11 cellular contexts compared by ENCODE assay signal in genomic region chr9:31302620-31303418, GRCh38.
DNase-seq lines count a peak whose midpoint lies in the region; ATAC-seq and TF ChIP-seq lines count a peak whose summit lies in the region.
"Had no signal": no experiment of that assay in that cellular context is flagged by ENCODE, and none has a peak within 500 bp of the region (broad histone marks: within the 10 kb centered on the region; RNA-seq: fewer than 3 reads in every experiment).

No MANE protein-coding gene starts in this region.

- in situ Hi-C loops in brain microvascular endothelial cell (cut with HindIII; ENCODE audit: low pct_ligation_motif_present, low sequenced_read_pairs), result no loop called here

- peak; percentile 80 for ATAC-seq in GM18873 (IDR thresholded peaks at IDR 0.05; ENCODE audit: low FRiP score, unreplicated experiment)
- peak; percentile 77 for ATAC-seq in HG02678 (IDR thresholded peaks at IDR 0.05; ENCODE audit: unreplicated experiment)
- ATAC-seq in HG03571 (IDR thresholded peaks at IDR 0.05; ENCODE audit: unreplicated experiment), result peak; percentile 42

- H3K27me3 ChIP-seq in ACC112 (ENCODE audit: insufficient read depth, low read length) (no peaks in the 10 kb centered on the region), brain microvascular endothelial cell (replicated peaks) (no peaks in the 10 kb centered on the region)

- no peak overlapping the region for H3K27ac Mint-ChIP-seq in type B pancreatic cell

- no peaks in the 10 kb centered on the region for H3K36me3 ChIP-seq in ACC112 (ENCODE audit: insufficient read depth, low read length)
- no peaks in the 10 kb centered on the region for H3K36me3 ChIP-seq in brain microvascular endothelial cell (replicated peaks)

- DNase-seq in mesenteric fat pad (ENCODE audit: low spot score), result no peak
- no peak for DNase-seq in anterior cingulate cortex (lab: John Stamatoyannopoulos, UW)
- no peak for DNase-seq in type B pancreatic cell (ENCODE audit: extremely low spot score, unreplicated experiment)
- DNase-seq in brain microvascular endothelial cell, result no peak
- DNase-seq: IMR-90; NK-92 treated with Interleukin-12 subunit alpha and Interleukin-12 subunit beta, amount 100 ng/mL, for 24 hours; posterior cingulate gyrus had no signal

- H3K4me3 Mint-ChIP-seq in type B pancreatic cell, result no peak overlapping the region

- H3K27ac ChIP-seq in ACC112 (ENCODE audit: low read depth, low read length), result no peak overlapping the region
- H3K27ac ChIP-seq in brain microvascular endothelial cell, result no peak overlapping the region

- H3K4me1 ChIP-seq in ACC112 (ENCODE audit: control insufficient read depth, insufficient read depth, low read length, unreplicated experiment), result peaks cover 7% of the 10 kb centered on the region

- TF ChIP-seq CTCF in type B pancreatic cell (conservative IDR thresholded peaks at IDR 0.05) (no peak), brain microvascular endothelial cell (IDR thresholded peaks at IDR 0.05; ENCODE audit: low read depth, low read length, missing control alignments) (no peak)

- no peaks in the 10 kb centered on the region for H3K9me3 Mint-ChIP-seq in type B pancreatic cell

- H3K36me3 Mint-ChIP-seq in type B pancreatic cell, result no peaks in the 10 kb centered on the region

- H2AFZ ChIP-seq in ACC112 (ENCODE audit: low read length, unreplicated experiment), result peak overlapping the region; percentile 39

- peaks cover 7% of the 10 kb centered on the region for H3K4me1 Mint-ChIP-seq in type B pancreatic cell (ENCODE audit: unreplicated experiment)

- no peaks in the 10 kb centered on the region for H3K27me3 Mint-ChIP-seq in type B pancreatic cell

- H3K4me3 ChIP-seq in ACC112 (ENCODE audit: low read depth, low read length) (peak overlapping the region; percentile 38), brain microvascular endothelial cell (ENCODE audit: low read depth, low read length) (no peak overlapping the region)

- no peaks in the 10 kb centered on the region for H3K79me2 ChIP-seq in ACC112 (ENCODE audit: control insufficient read depth, insufficient read depth, low read length, unreplicated experiment)
